ENCODE assay signal across 14 cellular contexts in genomic region chrX:39307488-39307887, GRCh38.
A peak's percentile ranks its signal among the peaks of the same experiment; 100 is the strongest.
DNase-seq lines count a peak whose midpoint lies in the region; ATAC-seq lines count a peak whose summit lies in the region.
"Had no signal": no experiment of that assay in that cellular context is flagged by ENCODE, and none has a peak within 500 bp of the region (broad histone marks: within the 10 kb centered on the region; RNA-seq: fewer than 3 reads in every experiment).

No MANE protein-coding gene starts in this region.

- H3K4me3 Mint-ChIP-seq in activated naive CD4-positive, alpha-beta T cell treated with anti-CD3 and anti-CD28 coated beads, Interleukin-2, amount 50 U/mL, for 24 hours: no peak overlapping the region
- no peak overlapping the region for H3K4me3 Mint-ChIP-seq in activated T-helper 1 cell treated with anti-CD3 and anti-CD28 coated beads, Interleukin-12 subunit alpha, Interleukin-12 subunit beta, Interleukin-2, Interleukin-4 antibody, amounts not matched to agents 30 ng/mL and 10 ng/mL and 1 ng/mL, durations not matched to agents 14 hours and 24 hours and 36 hours
- H3K4me3 Mint-ChIP-seq in stimulated activated memory B cell treated with anti-CD40 and anti-IgM and Interleukin-4, amounts not matched to agents 10 μg/mL and 1 μg/mL and 100 μg/mL, for 72 hours: no peak overlapping the region
- H3K4me3 Mint-ChIP-seq: GM23338, IgD-negative memory B cell had no signal

- intact Hi-C loops in activated T-helper 1 cell treated with anti-CD3 and anti-CD28 coated beads, Interleukin-12 subunit alpha, Interleukin-12 subunit beta, Interleukin-2, Interleukin-4 antibody, amounts not matched to agents 30 ng/mL and 10 ng/mL and 1 ng/mL, durations not matched to agents 14 hours and 24 hours and 36 hours (cut with micrococcal nuclease): loop anchor here (5.0 kb wide), 1 partner anchor 145 kb away; no protein-coding TSS in a partner anchor

- H3K27me3 Mint-ChIP-seq in activated naive CD4-positive, alpha-beta T cell treated with anti-CD3 and anti-CD28 coated beads, Interleukin-2, amount 50 U/mL, for 24 hours: no peaks in the 10 kb centered on the region
- H3K27me3 Mint-ChIP-seq in activated T-helper 1 cell treated with anti-CD3 and anti-CD28 coated beads, Interleukin-12 subunit alpha, Interleukin-12 subunit beta, Interleukin-2, Interleukin-4 antibody, amounts not matched to agents 30 ng/mL and 10 ng/mL and 1 ng/mL, durations not matched to agents 14 hours and 24 hours and 36 hours (ENCODE audit: insufficient read depth): no peaks in the 10 kb centered on the region
- H3K27me3 Mint-ChIP-seq in stimulated activated memory B cell treated with anti-CD40 and anti-IgM and Interleukin-4, amounts not matched to agents 10 μg/mL and 1 μg/mL and 100 μg/mL, for 72 hours: peaks cover 6% of the 10 kb centered on the region

- DNase-seq in activated naive CD4-positive, alpha-beta T cell (lab: John Stamatoyannopoulos, UW): no peak
- DNase-seq in activated T-helper 1 cell treated with anti-CD3 and anti-CD28 coated beads, Interleukin-12 subunit alpha, Interleukin-12 subunit beta, Interleukin-2, Interleukin-4 antibody, amounts not matched to agents 30 ng/mL and 10 ng/mL and 1 ng/mL, durations not matched to agents 14 hours and 24 hours and 36 hours (ENCODE audit: low spot score): no peak
- peak; percentile 1 for DNase-seq in dermis blood vessel endothelial cell
- no peak for DNase-seq in stimulated activated naive CD4-positive, alpha-beta T cell treated with Interleukin-2 at 50 U/mL for 16 hours (lab: John Stamatoyannopoulos, UW)
- DNase-seq: BE2C, NCI-H187 treated with DMSO at 0.1 percent for 48 hours, NCI-H2171, NCI-H774, PC-9 had no signal

- H3K36me3 Mint-ChIP-seq in activated naive CD4-positive, alpha-beta T cell treated with anti-CD3 and anti-CD28 coated beads, Interleukin-2, amount 50 U/mL, for 24 hours: peaks cover 11% of the 10 kb centered on the region
- H3K36me3 Mint-ChIP-seq in activated T-helper 1 cell treated with anti-CD3 and anti-CD28 coated beads, Interleukin-12 subunit alpha, Interleukin-12 subunit beta, Interleukin-2, Interleukin-4 antibody, amounts not matched to agents 30 ng/mL and 10 ng/mL and 1 ng/mL, durations not matched to agents 14 hours and 24 hours and 36 hours (ENCODE audit: low read depth): peaks cover 45% of the 10 kb centered on the region
- no peaks in the 10 kb centered on the region for H3K36me3 Mint-ChIP-seq in stimulated activated memory B cell treated with anti-CD40 and anti-IgM and Interleukin-4, amounts not matched to agents 10 μg/mL and 1 μg/mL and 100 μg/mL, for 72 hours
- H3K36me3 Mint-ChIP-seq: IgD-negative memory B cell had no signal

- peak overlapping the region; percentile 90 for H3K27ac Mint-ChIP-seq in activated naive CD4-positive, alpha-beta T cell treated with anti-CD3 and anti-CD28 coated beads, Interleukin-2, amount 50 U/mL, for 24 hours
- peak overlapping the region; percentile 100 for H3K27ac Mint-ChIP-seq in activated T-helper 1 cell treated with anti-CD3 and anti-CD28 coated beads, Interleukin-12 subunit alpha, Interleukin-12 subunit beta, Interleukin-2, Interleukin-4 antibody, amounts not matched to agents 30 ng/mL and 10 ng/mL and 1 ng/mL, durations not matched to agents 14 hours and 24 hours and 36 hours
- peak overlapping the region; percentile 9 for H3K27ac Mint-ChIP-seq in stimulated activated memory B cell treated with anti-CD40 and anti-IgM and Interleukin-4, amounts not matched to agents 10 μg/mL and 1 μg/mL and 100 μg/mL, for 72 hours
- H3K27ac Mint-ChIP-seq: GM23338, IgD-negative memory B cell had no signal

- no peak for ATAC-seq in stimulated activated memory B cell treated with anti-CD40 and anti-IgM and Interleukin-4, amounts not matched to agents 10 μg/mL and 1 μg/mL and 100 μg/mL, for 72 hours
- no peak for ATAC-seq in HG03280 (IDR thresholded peaks at IDR 0.05; ENCODE audit: unreplicated experiment)
- ATAC-seq: GM23338 had no signal

- peaks cover 66% of the 10 kb centered on the region for H3K4me1 Mint-ChIP-seq in activated naive CD4-positive, alpha-beta T cell treated with anti-CD3 and anti-CD28 coated beads, Interleukin-2, amount 50 U/mL, for 24 hours
- H3K4me1 Mint-ChIP-seq in activated T-helper 1 cell treated with anti-CD3 and anti-CD28 coated beads, Interleukin-12 subunit alpha, Interleukin-12 subunit beta, Interleukin-2, Interleukin-4 antibody, amounts not matched to agents 30 ng/mL and 10 ng/mL and 1 ng/mL, durations not matched to agents 14 hours and 24 hours and 36 hours (ENCODE audit: low read depth): peaks cover 61% of the 10 kb centered on the region
- H3K4me1 Mint-ChIP-seq in stimulated activated memory B cell treated with anti-CD40 and anti-IgM and Interleukin-4, amounts not matched to agents 10 μg/mL and 1 μg/mL and 100 μg/mL, for 72 hours: peaks cover 16% of the 10 kb centered on the region

- peaks cover 7% of the 10 kb centered on the region for H3K9me3 Mint-ChIP-seq in activated naive CD4-positive, alpha-beta T cell treated with anti-CD3 and anti-CD28 coated beads, Interleukin-2, amount 50 U/mL, for 24 hours
- H3K9me3 Mint-ChIP-seq in activated T-helper 1 cell treated with anti-CD3 and anti-CD28 coated beads, Interleukin-12 subunit alpha, Interleukin-12 subunit beta, Interleukin-2, Interleukin-4 antibody, amounts not matched to agents 30 ng/mL and 10 ng/mL and 1 ng/mL, durations not matched to agents 14 hours and 24 hours and 36 hours: no peaks in the 10 kb centered on the region
- no peaks in the 10 kb centered on the region for H3K9me3 Mint-ChIP-seq in stimulated activated memory B cell treated with anti-CD40 and anti-IgM and Interleukin-4, amounts not matched to agents 10 μg/mL and 1 μg/mL and 100 μg/mL, for 72 hours

Comparison
In these comparisons a context has a peak if more than half of its experiments do, and no peak if none do; other contexts are left out.
1. H3K27ac Mint-ChIP-seq: peak in every context shown above with its lines; median percentile 100 in activated T-helper 1 cell treated with anti-CD3 and anti-CD28 coated beads, Interleukin-12 subunit alpha, Interleukin-12 subunit beta, Interleukin-2, Interleukin-4 antibody, amounts not matched to agents 30 ng/mL and 10 ng/mL and 1 ng/mL, durations not matched to agents 14 hours and 24 hours and 36 hours; 90 in activated naive CD4-positive, alpha-beta T cell treated with anti-CD3 and anti-CD28 coated beads, Interleukin-2, amount 50 U/mL, for 24 hours; 9 in stimulated activated memory B cell treated with anti-CD40 and anti-IgM and Interleukin-4, amounts not matched to agents 10 μg/mL and 1 μg/mL and 100 μg/mL, for 72 hours.